ENCODE assay signal across 30 cellular contexts in the genomic region with DNA sequence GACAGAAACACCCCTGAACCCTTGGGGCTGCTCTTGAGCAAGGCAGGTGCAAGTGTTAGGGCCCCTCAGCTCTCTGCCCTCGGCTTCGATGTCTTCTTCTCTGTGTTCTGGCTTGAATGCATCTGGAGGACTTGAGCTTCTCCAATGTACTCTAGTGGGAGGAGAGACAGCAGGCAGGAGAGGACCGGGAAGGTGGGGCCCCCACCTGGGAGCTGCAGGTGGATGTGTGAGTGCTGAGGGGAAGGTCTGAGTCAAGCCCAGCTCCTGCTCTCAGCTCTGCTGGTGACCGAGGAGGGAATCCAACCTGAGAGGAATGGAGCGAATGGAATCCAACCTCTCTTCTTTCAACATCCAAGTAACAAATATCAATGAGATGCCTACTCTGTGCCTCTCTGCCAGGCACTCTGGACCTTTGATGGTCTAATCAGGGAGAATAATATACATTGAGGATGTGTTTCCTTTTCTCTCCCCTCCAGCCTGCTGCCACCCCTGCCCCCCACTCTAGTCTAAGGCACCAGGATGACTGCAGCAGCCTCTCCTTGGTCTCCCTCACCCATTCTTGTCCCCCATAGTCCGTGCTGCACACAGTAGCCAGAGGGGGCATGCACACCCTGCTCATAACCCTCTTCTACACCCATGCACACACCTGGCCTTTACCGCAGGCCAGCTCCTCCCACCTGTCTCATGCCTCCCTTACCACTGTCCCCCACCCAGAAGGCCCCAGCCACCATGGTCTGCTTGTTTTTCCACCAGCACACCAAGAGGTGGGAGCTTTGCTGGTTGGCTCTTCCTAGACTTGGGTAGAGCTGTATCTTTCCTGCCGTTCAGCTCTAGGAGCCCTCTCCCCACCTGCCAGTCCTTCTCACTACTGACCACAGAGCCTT. TPM values are rescaled to one million over a fixed set of nuclear protein-coding genes. Genes with fewer than 3 reads are reported as not detected.
A peak's percentile ranks its signal among the peaks of the same experiment; 100 is the strongest.
DNase-seq lines count a peak whose midpoint lies in the region; FAIRE-seq and TF ChIP-seq lines count a peak whose summit lies in the region.
"Had no signal": no experiment of that assay in that cellular context is flagged by ENCODE, and none has a peak within 500 bp of the region (broad histone marks: within the 10 kb centered on the region; RNA-seq: fewer than 3 reads in every experiment).

No MANE protein-coding gene starts in this region.

- FAIRE-seq in HTR-8/SVneo (lab: Jason Lieb, UNC): no peak
- FAIRE-seq: islet of Langerhans had no signal

- H3K27me3 Mint-ChIP-seq in type B pancreatic cell: peaks cover 7% of the 10 kb centered on the region

- TF ChIP-seq POLR2A in spleen (IDR thresholded peaks at IDR 0.05): no peak

- no peaks in the 10 kb centered on the region for H3K9me3 Mint-ChIP-seq in type B pancreatic cell

- H3K27ac ChIP-seq in coronary artery (no peak overlapping the region), spleen (no peak overlapping the region)
- H3K27ac ChIP-seq: 22Rv1, adrenal gland, C4-2B had no signal

- no peaks in the 10 kb centered on the region for H3K36me3 Mint-ChIP-seq in type B pancreatic cell
- H3K36me3 Mint-ChIP-seq: mesothelial cell of epicardium, naive B cell had no signal

- no peaks in the 10 kb centered on the region for H3K36me3 ChIP-seq in spleen
- H3K36me3 ChIP-seq: adrenal gland had no signal

- intact Hi-C loops in spleen (cut with DNase I; ENCODE audit: low total_unique reads): no loop called here

- H3K4me1 Mint-ChIP-seq in type B pancreatic cell (ENCODE audit: unreplicated experiment): no peaks in the 10 kb centered on the region
- H3K4me1 Mint-ChIP-seq: brain, mesothelial cell of epicardium, naive B cell, WTC11 had no signal

- H3K4me1 ChIP-seq in spleen: no peaks in the 10 kb centered on the region
- H3K4me1 ChIP-seq: adrenal gland had no signal

- TF ChIP-seq CTCF in coronary artery (IDR thresholded peaks at IDR 0.05): no peak
- TF ChIP-seq CTCF in spleen (IDR thresholded peaks at IDR 0.05 in 8 of 11, conservative IDR thresholded peaks at IDR 0.05 in 3 of 11): no peak
- no peak for TF ChIP-seq CTCF in type B pancreatic cell (conservative IDR thresholded peaks at IDR 0.05)

- H3K4me3 ChIP-seq in coronary artery (no peak overlapping the region), spleen (no peak overlapping the region)
- H3K4me3 ChIP-seq: adrenal gland had no signal

- H3K27me3 ChIP-seq in spleen (replicated peaks in 1 of 7): no peaks in the 10 kb centered on the region
- H3K27me3 ChIP-seq: adrenal gland had no signal

- no peak overlapping the region for H3K27ac Mint-ChIP-seq in type B pancreatic cell
- H3K27ac Mint-ChIP-seq: brain, mesothelial cell of epicardium, naive B cell, WTC11 had no signal

- 83 to 93% (median 89%) methylated on average over 8 of the region's 8 CpGs for WGBS in spleen, 5 donors

- peaks cover 0 to 4% (median under 1%) of the 10 kb centered on the region in 8 donors for H3K9me3 ChIP-seq in spleen
- H3K9me3 ChIP-seq: adrenal gland had no signal

- DNase-seq in NCI-H146 (lab: John Stamatoyannopoulos, UW) (peak; percentile 13), NCI-H146 treated with DMSO at 0.1 percent for 48 hours (lab: John Stamatoyannopoulos, UW; ENCODE audit: unreplicated experiment) (no peak), D341Med (ENCODE audit: low spot score) (peak; percentile 3), coronary artery (ENCODE audit: low spot score) (peak; percentile 68), spleen (peak; percentile 61), HTR-8/SVneo (ENCODE audit: insufficient read length, low spot score) (no peak), SHP77 (lab: John Stamatoyannopoulos, UW) (no peak), type B pancreatic cell (ENCODE audit: extremely low spot score, unreplicated experiment) (no peak)
- DNase-seq: activated gamma-delta T cell; Calu3; naive B cell; NCI-H1694 treated with DMSO at 0.1 percent for 48 hours; NCI-H2171; NCI-H526; NK-92 treated with Interleukin-12 subunit alpha and Interleukin-12 subunit beta, amount 100 ng/mL, for 24 hours; occipital lobe; PC-3; T1000; trophoblast cell had no signal

- H3K4me3 Mint-ChIP-seq in type B pancreatic cell: no peak overlapping the region
- H3K4me3 Mint-ChIP-seq: brain, mesothelial cell of epicardium, naive B cell, WTC11 had no signal

RNA-seq across cellular contexts. Expression of a gene that starts 13.6 kb away (rescaled TPM):
- total RNA-seq in spleen (1 to 10 TPM in 2 of 7 donors, under 1 TPM in 5; 0.56 to 2.9 (median 0.66) TPM), type B pancreatic cell (ENCODE audit: low replicate concordance) (not detected in 2 replicates)
- polyA plus RNA-seq in spleen: under 1 TPM in 1 of 3 donors, not detected in 2; 0.45 TPM
- total RNA-seq: adrenal gland, Calu3, cerebellum, liver, mesothelial cell of epicardium, occipital lobe, PC-3, Right ventricle myocardium inferior, skeletal muscle tissue, WTC11 had no signal
- polyA plus RNA-seq: liver had no signal

RNA-seq across cellular contexts. Expression of a gene that starts 44.2 kb away (rescaled TPM):
- total RNA-seq in spleen: 10 to 100 TPM; 50.4 to 75.1 (median 65.8) TPM
- polyA plus RNA-seq in spleen: 10 to 100 TPM in 1 of 3 donors, 1 to 10 TPM in 2; 6.8 to 10.6 (median 7.8) TPM
- total RNA-seq in type B pancreatic cell (ENCODE audit: low replicate concordance): 70.5 and 84.3 TPM in 2 replicates

Comparison
In these comparisons a context has a peak if more than half of its experiments do, and no peak if none do; other contexts are left out.
1. DNase-seq: peak in NCI-H146 (single experiment), D341Med (single experiment), coronary artery (single experiment) and spleen (single experiment); none in NCI-H146 treated with DMSO at 0.1 percent for 48 hours (single experiment), HTR-8/SVneo (single experiment), SHP77 (0 of 2) and type B pancreatic cell (single experiment).